In genomic region chr3:127775398-127776109, GRCh38 we compare ENCODE assay signal across 8 cellular contexts. TPM values are rescaled to one million over a fixed set of nuclear protein-coding genes. Genes with fewer than 3 reads are reported as not detected.
DNase-seq lines count a peak whose midpoint lies in the region; ATAC-seq and TF ChIP-seq lines count a peak whose summit lies in the region.

No MANE protein-coding gene starts in this region.

- no peaks in the 10 kb centered on the region for H3K27me3 ChIP-seq in brain microvascular endothelial cell (replicated peaks)
- H3K27me3 ChIP-seq in PC-3 (ENCODE audit: low read length), result no peaks in the 10 kb centered on the region

- H3K9me3 ChIP-seq in PC-3 (ENCODE audit: low read length), result no peaks in the 10 kb centered on the region

- no peaks in the 10 kb centered on the region for H3K9me2 ChIP-seq in PC-3 (replicated peaks; ENCODE audit: low read length)

- TF ChIP-seq CTCF in brain microvascular endothelial cell (IDR thresholded peaks at IDR 0.05; ENCODE audit: low read depth, low read length, missing control alignments) (no peak), mesothelial cell of epicardium (IDR thresholded peaks at IDR 0.05; ENCODE audit: unreplicated experiment) (no peak), PC-3 (conservative IDR thresholded peaks at IDR 0.05; ENCODE audit: low read depth, low read length) (no peak)

- H4K20me1 ChIP-seq in PC-3 (ENCODE audit: low read length), result no peaks in the 10 kb centered on the region

- peaks cover 19% of the 10 kb centered on the region; the same call in 1 of the 2 replicates for H3K79me2 ChIP-seq in PC-3 (ENCODE audit: low read length)

- POLR2A ChIA-PET in HEK293T (lab: Yijun Ruan, JAX), result no interaction called here
- POLR2A ChIA-PET in PC-3 (lab: Charles Lee; ENCODE audit: unreplicated experiment), result no interaction called here

- H3K27ac ChIP-seq in brain microvascular endothelial cell, result peak overlapping the region; percentile 64
- H3K27ac ChIP-seq in PC-3 (ENCODE audit: low read length), result no peak overlapping the region

- H3K9ac ChIP-seq in PC-3 (ENCODE audit: low read length), result no peak overlapping the region

- H3K9me3 Mint-ChIP-seq in mesothelial cell of epicardium, result peaks cover 9% of the 10 kb centered on the region

- H3K4me1 Mint-ChIP-seq in mesothelial cell of epicardium, result peaks cover 15% of the 10 kb centered on the region

- DNase-seq in DMS153 treated with DMSO at 0.1 percent for 48 hours (lab: John Stamatoyannopoulos, UW; ENCODE audit: unreplicated experiment), result peak; percentile 84
- DNase-seq in NCI-H146 (lab: John Stamatoyannopoulos, UW), result peak; percentile 96
- DNase-seq in brain microvascular endothelial cell, result peak; percentile 49
- no peak for DNase-seq in mesothelial cell of epicardium (ENCODE audit: low spot score in 2 of 2, unreplicated experiment in 2 of 2)
- DNase-seq in HEK293T (ENCODE audit: extremely low spot score), result no peak
- DNase-seq in PC-3, result no peak
- no peak for DNase-seq in SKM-1 (lab: John Stamatoyannopoulos, UW; ENCODE audit: unreplicated experiment)
- DNase-seq in NCI-H2227 (lab: John Stamatoyannopoulos, UW; ENCODE audit: unreplicated experiment), result no peak

- H3K27me3 Mint-ChIP-seq in mesothelial cell of epicardium (ENCODE audit: low read depth), result no peaks in the 10 kb centered on the region

- H3F3A ChIP-seq in PC-3 (ENCODE audit: low read length, unreplicated experiment), result no peaks in the 10 kb centered on the region

- peaks cover 2% of the 10 kb centered on the region for H3K36me3 Mint-ChIP-seq in mesothelial cell of epicardium

- no peak overlapping the region for H3K4me3 Mint-ChIP-seq in mesothelial cell of epicardium

- BruUV-seq in PC-3 (replicated peaks; lab: Mats Ljungman, UMichigan), result no TSS peak

- no peak overlapping the region for H3K4me2 ChIP-seq in PC-3 (ENCODE audit: low read length)

- H3K4me3 ChIP-seq in brain microvascular endothelial cell (ENCODE audit: low read depth, low read length) (no peak overlapping the region), PC-3 (ENCODE audit: low read length) (no peak overlapping the region)

- H3K36me3 ChIP-seq in brain microvascular endothelial cell (replicated peaks) (no peaks in the 10 kb centered on the region), PC-3 (ENCODE audit: low read depth, low read length) (peaks cover 14% of the 10 kb centered on the region)

- no peak overlapping the region for H2AFZ ChIP-seq in PC-3 (ENCODE audit: low read length)

- in situ Hi-C loops in brain microvascular endothelial cell (cut with HindIII; ENCODE audit: low pct_ligation_motif_present, low sequenced_read_pairs), result no loop called here

- no peak for ATAC-seq in PC-3

- intact Hi-C loops in PC-3 (cut with micrococcal nuclease), result no loop called here

- H3K27ac Mint-ChIP-seq in mesothelial cell of epicardium, result peak overlapping the region; percentile 1

- H3K4me1 ChIP-seq in PC-3 (ENCODE audit: insufficient read depth, low read length), result peaks cover 14% of the 10 kb centered on the region

- CTCF ChIA-PET in HEK293T (lab: Yijun Ruan, JAX) (no interaction called here), PC-3 (lab: Charles Lee) (no interaction called here)

TF ChIP-seq in HEK293T, 16 proteins besides CTCF, POLR2A, EP300 and RAD21:
- TF ChIP-seq CTBP1 (IDR thresholded peaks at IDR 0.05; ENCODE audit: borderline replicate concordance) (no peak), LEF1 (IDR thresholded peaks at IDR 0.05; ENCODE audit: borderline replicate concordance) (no peak), SP1 (IDR thresholded peaks at IDR 0.05) (no peak), TARDBP (IDR thresholded peaks at IDR 0.05) (no peak), SUZ12 (IDR thresholded peaks at IDR 0.05) (no peak), BHLHE40 (IDR thresholded peaks at IDR 0.05; ENCODE audit: borderline replicate concordance) (no peak), FOXM1 (IDR thresholded peaks at IDR 0.05; ENCODE audit: borderline replicate concordance) (no peak), FOXK2 (IDR thresholded peaks at IDR 0.05) (no peak), NFRKB (IDR thresholded peaks at IDR 0.05) (no peak), L3MBTL2 (conservative IDR thresholded peaks at IDR 0.05) (no peak), FOXA1 (IDR thresholded peaks at IDR 0.05) (no peak), ZNF384 (IDR thresholded peaks at IDR 0.05) (no peak)
- TF ChIP-seq, protein P1, sequence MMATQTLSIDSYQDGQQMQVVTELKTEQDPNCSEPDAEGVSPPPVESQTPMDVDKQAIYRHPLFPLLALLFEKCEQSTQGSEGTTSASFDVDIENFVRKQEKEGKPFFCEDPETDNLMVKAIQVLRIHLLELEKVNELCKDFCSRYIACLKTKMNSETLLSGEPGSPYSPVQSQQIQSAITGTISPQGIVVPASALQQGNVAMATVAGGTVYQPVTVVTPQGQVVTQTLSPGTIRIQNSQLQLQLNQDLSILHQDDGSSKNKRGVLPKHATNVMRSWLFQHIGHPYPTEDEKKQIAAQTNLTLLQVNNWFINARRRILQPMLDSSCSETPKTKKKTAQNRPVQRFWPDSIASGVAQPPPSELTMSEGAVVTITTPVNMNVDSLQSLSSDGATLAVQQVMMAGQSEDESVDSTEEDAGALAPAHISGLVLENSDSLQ (IDR thresholded peaks at IDR 0.05), result no peak

RNA-seq across cellular contexts. Expression of gene MGLL, which starts 46.8 kb away (rescaled TPM):
- 2.0 to 2.5 TPM (median 2.4 TPM) in 3 replicates for total RNA-seq in mesothelial cell of epicardium
- 38.7 and 40.1 TPM in 2 replicates for total RNA-seq in PC-3 (2014; rRNA removed)

Comparison
In these comparisons a context has a peak if more than half of its experiments do, and no peak if none do; other contexts are left out.
1. DNase-seq: peak in DMS153 treated with DMSO at 0.1 percent for 48 hours (single experiment), NCI-H146 (single experiment) and brain microvascular endothelial cell (single experiment); none in mesothelial cell of epicardium (0 of 2), HEK293T (single experiment), PC-3 (single experiment), SKM-1 (single experiment) and NCI-H2227 (single experiment).
2. RNA of gene MGLL, which starts 46.8 kb away (total RNA-seq): 38.7 to 40.1 TPM in PC-3; 2.0 to 2.5 TPM in mesothelial cell of epicardium; every median in the first group is over 10 times any median in the second.